ENCODE assay signal across 14 cellular contexts in genomic region chr3:123750209-123750608, GRCh38.
A peak's percentile ranks its signal among the peaks of the same experiment; 100 is the strongest.
DNase-seq lines count a peak whose midpoint lies in the region; ATAC-seq, FAIRE-seq and TF ChIP-seq lines count a peak whose summit lies in the region.
"Had no signal": no experiment of that assay in that cellular context is flagged by ENCODE, and none has a peak within 500 bp of the region (broad histone marks: within the 10 kb centered on the region; RNA-seq: fewer than 3 reads in every experiment).

No MANE protein-coding gene starts in this region.

- peaks cover 3 to 15% of the 10 kb centered on the region in 2 donors for H3K27me3 Mint-ChIP-seq in natural killer cell treated with Interleukin-12 subunit alpha and Interleukin-12 subunit beta and Interleukin-15 and Interleukin-18, amount 100 ng/mL, for 72 hours
- H3K27me3 Mint-ChIP-seq: stimulated activated naive CD8-positive, alpha-beta T cell treated with anti-CD3 and anti-CD28 coated beads, Interleukin-15, Interleukin-2, amounts not matched to agents 100 ng/mL and 50 ng/mL, for 24 hours had no signal

- H3K27ac ChIP-seq in RWPE1: peak overlapping the region; percentile 39; the same call in 1 of the 2 replicates
- peak overlapping the region in 3 of 4 donors; percentile 22 to 73 (median 60) for H3K27ac ChIP-seq in sigmoid colon

- TF ChIP-seq POLR2A in sigmoid colon (IDR thresholded peaks at IDR 0.05): no peak

- no peak overlapping the region for H3K4me3 Mint-ChIP-seq in natural killer cell treated with Interleukin-12 subunit alpha and Interleukin-12 subunit beta and Interleukin-15 and Interleukin-18, amount 100 ng/mL, for 72 hours
- H3K4me3 Mint-ChIP-seq: activated CD4-positive, alpha-beta T cell treated with anti-CD3 and anti-CD28 coated beads, Interleukin-2, amount 10 ng/mL, durations not matched to agents 24 days and 14 days; stimulated activated naive CD8-positive, alpha-beta T cell treated with anti-CD3 and anti-CD28 coated beads, Interleukin-15, Interleukin-2, amounts not matched to agents 100 ng/mL and 50 ng/mL, for 24 hours had no signal

- FAIRE-seq in GM19239 (lab: Jason Lieb, UNC): no peak

- H3K9me3 Mint-ChIP-seq in natural killer cell treated with Interleukin-12 subunit alpha and Interleukin-12 subunit beta and Interleukin-15 and Interleukin-18, amount 100 ng/mL, for 72 hours: no peaks in the 10 kb centered on the region
- H3K9me3 Mint-ChIP-seq: activated CD4-positive, alpha-beta T cell treated with anti-CD3 and anti-CD28 coated beads, Interleukin-2, amount 10 ng/mL, durations not matched to agents 24 days and 14 days; stimulated activated naive CD8-positive, alpha-beta T cell treated with anti-CD3 and anti-CD28 coated beads, Interleukin-15, Interleukin-2, amounts not matched to agents 100 ng/mL and 50 ng/mL, for 24 hours had no signal

- H3K36me3 Mint-ChIP-seq in natural killer cell treated with Interleukin-12 subunit alpha and Interleukin-12 subunit beta and Interleukin-15 and Interleukin-18, amount 100 ng/mL, for 72 hours: no peaks in the 10 kb centered on the region

- H3K4me1 ChIP-seq in sigmoid colon (peaks cover 0 to 40% (median 27%) of the 10 kb centered on the region in 4 donors), BE2C (no peaks in the 10 kb centered on the region)

- 28 to 31% methylated on average over 1 of the region's 1 CpG for WGBS in sigmoid colon, 2 donors

- no peak overlapping the region for H3K27ac Mint-ChIP-seq in natural killer cell treated with Interleukin-12 subunit alpha and Interleukin-12 subunit beta and Interleukin-15 and Interleukin-18, amount 100 ng/mL, for 72 hours
- H3K27ac Mint-ChIP-seq: activated CD4-positive, alpha-beta T cell treated with anti-CD3 and anti-CD28 coated beads, Interleukin-2, amount 10 ng/mL, durations not matched to agents 24 days and 14 days; stimulated activated naive CD8-positive, alpha-beta T cell treated with anti-CD3 and anti-CD28 coated beads, Interleukin-15, Interleukin-2, amounts not matched to agents 100 ng/mL and 50 ng/mL, for 24 hours had no signal

- no peaks in the 10 kb centered on the region for H3K4me1 Mint-ChIP-seq in natural killer cell treated with Interleukin-12 subunit alpha and Interleukin-12 subunit beta and Interleukin-15 and Interleukin-18, amount 100 ng/mL, for 72 hours (ENCODE audit: low read depth in 2 of 2)
- H3K4me1 Mint-ChIP-seq: activated CD4-positive, alpha-beta T cell treated with anti-CD3 and anti-CD28 coated beads, Interleukin-2, amount 10 ng/mL, durations not matched to agents 24 days and 14 days had no signal

- H3K4me3 ChIP-seq in fibroblast of the aortic adventitia (ENCODE audit: low read depth, low read length) (no peak overlapping the region), sigmoid colon (no peak overlapping the region), BE2C (ENCODE audit: low read depth, low read length) (no peak overlapping the region)

- no peak for TF ChIP-seq EP300 in sigmoid colon (IDR thresholded peaks at IDR 0.05)

- POLR2A ChIA-PET in RWPE1 (lab: Yijun Ruan, JAX; ENCODE audit: low non-redundant PET): no interaction called here

- no peak for ATAC-seq in natural killer cell treated with Interleukin-12 subunit alpha and Interleukin-12 subunit beta and Interleukin-15 and Interleukin-18, amount 100 ng/mL, for 72 hours

- H3K9me3 ChIP-seq in sigmoid colon: no peaks in the 10 kb centered on the region
- no peaks in the 10 kb centered on the region for H3K9me3 ChIP-seq in BE2C

- CTCF ChIA-PET in RWPE1 (lab: Yijun Ruan, JAX): no interaction called here

- H3K36me3 ChIP-seq in sigmoid colon (no peaks in the 10 kb centered on the region), BE2C (no peaks in the 10 kb centered on the region)

- intact Hi-C loops in sigmoid colon (cut with DNase I): no loop called here

- DNase-seq in EH (ENCODE audit: low read depth) (peak; percentile 60), RWPE1 (ENCODE audit: low spot score) (no peak), fibroblast of the aortic adventitia (ENCODE audit: low read depth) (peak; percentile 16), sigmoid colon (no peak), GM19239 (ENCODE audit: insufficient read length, low spot score) (no peak), BE2C (no peak)
- DNase-seq in activated naive CD4-positive, alpha-beta T cell treated with anti-CD3 and anti-CD28 coated beads, Interleukin-2, amount 50 U/mL, for 16 hours: no peak
- no peak for DNase-seq in natural killer cell treated with Interleukin-12 subunit alpha and Interleukin-12 subunit beta and Interleukin-15 and Interleukin-18, amount 100 ng/mL, for 72 hours (ENCODE audit: low spot score)
- DNase-seq: activated CD4-positive, alpha-beta T cell treated with anti-CD3 and anti-CD28 coated beads, Interleukin-2, amount 10 ng/mL, durations not matched to agents 24 days and 14 days; anterior cingulate cortex; NCI-H2029 treated with DMSO at 0.1 percent for 48 hours; NCI-H82; occipital lobe had no signal

- TF ChIP-seq CTCF in RWPE1 (conservative IDR thresholded peaks at IDR 0.05; ENCODE audit: low read depth) (no peak), fibroblast of the aortic adventitia (IDR thresholded peaks at IDR 0.05; ENCODE audit: insufficient read depth, low read length) (no peak), sigmoid colon (IDR thresholded peaks at IDR 0.05) (no peak), BE2C (IDR thresholded peaks at IDR 0.05; ENCODE audit: low read depth, low read length) (no peak)

- H3K27me3 ChIP-seq in sigmoid colon (no peaks in the 10 kb centered on the region), BE2C (no peaks in the 10 kb centered on the region)

Comparison
In these comparisons a context has a peak if more than half of its experiments do, and no peak if none do; other contexts are left out.
1. DNase-seq: peak in EH (single experiment) and fibroblast of the aortic adventitia (single experiment); none in RWPE1 (single experiment), sigmoid colon (single experiment), GM19239 (single experiment), BE2C (single experiment), activated naive CD4-positive, alpha-beta T cell treated with anti-CD3 and anti-CD28 coated beads, Interleukin-2, amount 50 U/mL, for 16 hours (single experiment) and natural killer cell treated with Interleukin-12 subunit alpha and Interleukin-12 subunit beta and Interleukin-15 and Interleukin-18, amount 100 ng/mL, for 72 hours (single experiment).